ENCODE assay signal across 9 cellular contexts in genomic region chr3:10419637-10420232, GRCh38.
DNase-seq lines count a peak whose midpoint lies in the region; ATAC-seq lines count a peak whose summit lies in the region.
"Had no signal": no experiment of that assay in that cellular context is flagged by ENCODE, and none has a peak within 500 bp of the region (broad histone marks: within the 10 kb centered on the region; RNA-seq: fewer than 3 reads in every experiment).

No MANE protein-coding gene starts in this region.

- H3K27ac Mint-ChIP-seq in effector memory CD8-positive, alpha-beta T cell = peak overlapping the region in 1 of 2 donors; percentile 89

- no peaks in the 10 kb centered on the region; the same call in 1 of the 2 replicates for H3K4me1 ChIP-seq in HAP-1

- H3K4me1 Mint-ChIP-seq in effector memory CD8-positive, alpha-beta T cell (ENCODE audit: low read depth in 2 of 2) = peaks cover 0 to 6% of the 10 kb centered on the region in 2 donors

- H3K4me3 Mint-ChIP-seq in effector memory CD8-positive, alpha-beta T cell = no peak overlapping the region

- H3K9me3 ChIP-seq in HAP-1 = no peaks in the 10 kb centered on the region

- in situ Hi-C loops in HAP-1 (cut with MboI; ENCODE audit: low sequenced_read_pairs) = no loop called here

- H3K36me3 Mint-ChIP-seq in effector memory CD8-positive, alpha-beta T cell (ENCODE audit: insufficient read depth) = peaks cover 5% of the 10 kb centered on the region

- peak; percentile 92 for ATAC-seq in effector memory CD8-positive, alpha-beta T cell (replicated peaks)
- ATAC-seq in GM18498 (IDR thresholded peaks at IDR 0.05; ENCODE audit: unreplicated experiment) = no peak

- DNase-seq in Jurkat, Clone E6-1 (ENCODE audit: low read depth, low spot score) = peak; percentile 71
- peak; percentile 42 to 44 for DNase-seq in activated CD4-positive, alpha-beta T cell treated with anti-CD3 and anti-CD28 coated beads, Interleukin-2, amount 50 U/mL, for 4 hours
- peak in 1 of 3 experiments; percentile 24 for DNase-seq in effector memory CD8-positive, alpha-beta T cell
- DNase-seq in stimulated activated CD8-positive, alpha-beta memory T cell treated with anti-CD3 and anti-CD28 coated beads, Interleukin-12 subunit alpha, Interleukin-12 subunit beta, amount 100 ng/mL, for 4 hours (ENCODE audit: low read depth) = peak; percentile 39
- no peak for DNase-seq in HAP-1 (ENCODE audit: low spot score in 2 of 2)
- no peak for DNase-seq in NCI-H1417 treated with DMSO at 0.1 percent for 48 hours (lab: John Stamatoyannopoulos, UW)
- DNase-seq in NK-92 (lab: John Stamatoyannopoulos, UW; ENCODE audit: unreplicated experiment) = no peak
- DNase-seq: SW 1271 had no signal

- H3K9me3 Mint-ChIP-seq in effector memory CD8-positive, alpha-beta T cell = no peaks in the 10 kb centered on the region

- no peaks in the 10 kb centered on the region; the same call in 1 of the 2 replicates for H3K27me3 ChIP-seq in HAP-1 (ENCODE audit: low read depth)

- H3K4me3 ChIP-seq in Jurkat, Clone E6-1 (ENCODE audit: low read length) = no peak overlapping the region
- no peak overlapping the region for H3K4me3 ChIP-seq in HAP-1

- peaks cover 0 to 42% of the 10 kb centered on the region in 2 donors for H3K27me3 Mint-ChIP-seq in effector memory CD8-positive, alpha-beta T cell

- H3K36me3 ChIP-seq in HAP-1 (replicated peaks) = no peaks in the 10 kb centered on the region

Comparison
In these comparisons a context has a peak if more than half of its experiments do, and no peak if none do; other contexts are left out.
1. DNase-seq: peak in Jurkat, Clone E6-1 (single experiment), activated CD4-positive, alpha-beta T cell treated with anti-CD3 and anti-CD28 coated beads, Interleukin-2, amount 50 U/mL, for 4 hours (2 of 2) and stimulated activated CD8-positive, alpha-beta memory T cell treated with anti-CD3 and anti-CD28 coated beads, Interleukin-12 subunit alpha, Interleukin-12 subunit beta, amount 100 ng/mL, for 4 hours (single experiment); none in HAP-1 (0 of 2), NCI-H1417 treated with DMSO at 0.1 percent for 48 hours (single experiment) and NK-92 (single experiment).